ENCODE assay signal across 8 cellular contexts in the genomic region with DNA sequence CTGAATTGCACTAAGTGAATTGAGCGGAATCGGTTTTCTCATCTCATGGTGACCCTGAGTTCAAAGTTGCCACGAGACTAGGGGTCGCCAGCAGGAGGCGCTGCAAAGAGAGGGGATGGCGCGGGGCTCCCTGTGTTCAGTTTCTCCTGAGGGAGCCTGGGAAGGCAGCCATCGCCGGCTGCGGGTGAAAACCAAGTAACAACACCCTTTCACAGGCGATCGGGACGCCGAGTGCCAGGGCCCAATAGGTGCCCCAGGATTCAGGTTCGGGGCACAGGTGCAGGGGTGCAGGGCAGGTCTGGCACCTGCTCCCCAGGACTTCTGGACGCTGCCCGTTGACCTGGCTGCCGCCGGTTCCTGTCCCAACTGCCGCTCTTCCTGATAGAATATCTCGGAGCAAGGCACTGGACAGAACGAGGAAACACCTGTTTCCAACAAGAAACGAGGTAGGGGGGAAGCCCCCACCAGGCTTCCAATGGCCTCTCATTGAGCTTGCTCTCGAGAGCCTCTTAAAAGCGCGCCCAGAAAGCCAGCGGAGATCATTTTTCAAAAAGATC. TPM values are rescaled to one million over a fixed set of nuclear protein-coding genes. Genes with fewer than 3 reads are reported as not detected.
DNase-seq lines count a peak whose midpoint lies in the region; ATAC-seq and TF ChIP-seq lines count a peak whose summit lies in the region.

No MANE protein-coding gene starts in this region.

- TF ChIP-seq CTCF in A673 (conservative IDR thresholded peaks at IDR 0.05; ENCODE audit: low read depth, low read length): peak; percentile 60
- peak; percentile 69 for TF ChIP-seq CTCF in HFFc6 (IDR thresholded peaks at IDR 0.05)
- no peak for TF ChIP-seq CTCF in prostate gland (IDR thresholded peaks at IDR 0.05)

- H3K36me3 ChIP-seq in A673 (ENCODE audit: insufficient read depth, low read length, poor library complexity, severe bottlenecking): no peaks in the 10 kb centered on the region
- H3K36me3 ChIP-seq in mucosa of stomach (ENCODE audit: control insufficient read depth, insufficient read depth, low read length): no peaks in the 10 kb centered on the region
- H3K36me3 ChIP-seq in Karpas-422 (ENCODE audit: insufficient read depth, low read length): no peaks in the 10 kb centered on the region
- no peaks in the 10 kb centered on the region for H3K36me3 ChIP-seq in prostate gland

- ATAC-seq in GM21515 (IDR thresholded peaks at IDR 0.05; ENCODE audit: unreplicated experiment): no peak

- H3K4me1 Mint-ChIP-seq in HFFc6 (ENCODE audit: low read depth): peaks cover 47% of the 10 kb centered on the region

- no peak overlapping the region for H3K27ac ChIP-seq in A673 (ENCODE audit: low read depth, low read length, poor library complexity, severe bottlenecking)
- H3K27ac ChIP-seq in Karpas-422 (ENCODE audit: low read length): no peak overlapping the region
- no peak overlapping the region for H3K27ac ChIP-seq in prostate gland

- H4K20me1 ChIP-seq in Karpas-422 (ENCODE audit: insufficient read depth, low read depth, low read length): no peaks in the 10 kb centered on the region

- no peak overlapping the region for H3K4me2 ChIP-seq in Karpas-422 (ENCODE audit: low read depth, low read length, poor library complexity, severe bottlenecking)

- H2AFZ ChIP-seq in Karpas-422 (ENCODE audit: low read length): no peak overlapping the region

- no peaks in the 10 kb centered on the region for H3K27me3 Mint-ChIP-seq in HFFc6 (ENCODE audit: insufficient read depth)

- BruUV-seq in A673 (replicated peaks; lab: Mats Ljungman, UMichigan): no TSS peak

- H3K9me2 ChIP-seq in Karpas-422 (replicated peaks; ENCODE audit: insufficient read depth, low read length): no peaks in the 10 kb centered on the region

- DNase-seq in A673 (ENCODE audit: low spot score) (peak; percentile 30), HFFc6 (no peak), ecto neural progenitor cell (ENCODE audit: low spot score) (peak; percentile 60), Karpas-422 (no peak), prostate gland (ENCODE audit: low spot score) (no peak)
- DNase-seq in activated effector memory CD4-positive, alpha-beta T cell treated with anti-CD3 and anti-CD28 coated beads, Interleukin-2, amount 50 U/mL, for 16 hours: no peak

- no peaks in the 10 kb centered on the region for H3K9me3 Mint-ChIP-seq in HFFc6

- POLR2A ChIA-PET in A673 (lab: Charles Lee; ENCODE audit: low non-redundant PET): no interaction called here

- WGBS in prostate gland: 4% methylated on average over 23 of the region's 27 CpGs

- no peaks in the 10 kb centered on the region for H3K79me2 ChIP-seq in Karpas-422 (ENCODE audit: low read length)

- no peaks in the 10 kb centered on the region for H3K27me3 ChIP-seq in A673 (replicated peaks; ENCODE audit: insufficient read depth, low read depth, low read length, poor library complexity)
- H3K27me3 ChIP-seq in mucosa of stomach (ENCODE audit: control insufficient read depth, insufficient read depth, low read length): no peaks in the 10 kb centered on the region
- no peaks in the 10 kb centered on the region for H3K27me3 ChIP-seq in Karpas-422 (ENCODE audit: low read length)
- H3K27me3 ChIP-seq in prostate gland (replicated peaks; ENCODE audit: insufficient read depth): no peaks in the 10 kb centered on the region

- no peak overlapping the region for H3K27ac Mint-ChIP-seq in HFFc6

- H3K4me3 Mint-ChIP-seq in HFFc6: peak overlapping the region; percentile 77

- intact Hi-C loops in A673 (cut with micrococcal nuclease; ENCODE audit: unreplicated experiment) (loop anchor here (10.0 kb wide), 1 partner anchor 139 kb away; no protein-coding TSS in a partner anchor), prostate gland (cut with DNase I) (no loop called here)

- no peaks in the 10 kb centered on the region for H3K9me3 ChIP-seq in A673 (ENCODE audit: low read depth, low read length, poor library complexity, severe bottlenecking)
- H3K9me3 ChIP-seq in mucosa of stomach (ENCODE audit: control insufficient read depth, low read length): no peaks in the 10 kb centered on the region
- H3K9me3 ChIP-seq in Karpas-422 (ENCODE audit: low read length): no peaks in the 10 kb centered on the region
- no peaks in the 10 kb centered on the region for H3K9me3 ChIP-seq in prostate gland

- CTCF ChIA-PET in A673 (lab: Charles Lee): no interaction called here

- H3K4me1 ChIP-seq in A673 (ENCODE audit: insufficient read depth, low read length, poor library complexity, severe bottlenecking): no peaks in the 10 kb centered on the region
- H3K4me1 ChIP-seq in mucosa of stomach (ENCODE audit: control insufficient read depth, insufficient read depth, low read length): no peaks in the 10 kb centered on the region
- H3K4me1 ChIP-seq in Karpas-422 (ENCODE audit: low read length): peaks cover 6% of the 10 kb centered on the region
- no peaks in the 10 kb centered on the region for H3K4me1 ChIP-seq in prostate gland (replicated peaks)

- no peaks in the 10 kb centered on the region for H3K36me3 Mint-ChIP-seq in HFFc6 (ENCODE audit: low read depth)

- H3K4me3 ChIP-seq in A673 (ENCODE audit: low read depth, low read length, poor library complexity, severe bottlenecking) (peak overlapping the region; percentile 44), mucosa of stomach (ENCODE audit: low read length) (no peak overlapping the region), Karpas-422 (ENCODE audit: low read length) (no peak overlapping the region), prostate gland (peak overlapping the region in 1 of 2 donors; percentile 8)

- TF ChIP-seq POLR2A in prostate gland (IDR thresholded peaks at IDR 0.05): no peak

- H3K9ac ChIP-seq in mucosa of stomach (ENCODE audit: low read length): peak overlapping the region; percentile 17
- H3K9ac ChIP-seq in Karpas-422 (ENCODE audit: low read length): no peak overlapping the region

RNA-seq across cellular contexts. Expression of gene FGF16, which starts 1.1 kb away (rescaled TPM):
- total RNA-seq in A673 (2021) (not detected in 2 replicates), prostate gland (under 1 TPM in 1 of 2 donors, not detected in 1; 0.62 TPM)
- total RNA-seq in HFFc6 (2021; fragmentation: NEBNext Ultra II Directional; extraction: Animal tissue kit (Norgen Biotek cat#: 25700)): not detected
- total RNA-seq in Karpas-422 (2014; rRNA removed; shearing (Covaris generic); ENCODE audit: low replicate concordance): not detected in 2 replicates

Comparison
In these comparisons a context has a peak if more than half of its experiments do, and no peak if none do; other contexts are left out.
1. DNase-seq: peak in A673 (single experiment) and ecto neural progenitor cell (single experiment); none in HFFc6 (single experiment), Karpas-422 (single experiment), prostate gland (single experiment) and activated effector memory CD4-positive, alpha-beta T cell treated with anti-CD3 and anti-CD28 coated beads, Interleukin-2, amount 50 U/mL, for 16 hours (single experiment).
2. CTCF ChIP-seq: peak in A673 (single experiment) and HFFc6 (single experiment); none in prostate gland (0 of 4).